Comparison of ENCODE assay signal across 18 cellular contexts in genomic region chr15:77475898-77476297, GRCh38. TPM values are rescaled to one million over a fixed set of nuclear protein-coding genes. Genes with fewer than 3 reads are reported as not detected.
DNase-seq lines count a peak whose midpoint lies in the region; TF ChIP-seq lines count a peak whose summit lies in the region.
"Had no signal": no experiment of that assay in that cellular context is flagged by ENCODE, and none has a peak within 500 bp of the region (broad histone marks: within the 10 kb centered on the region; RNA-seq: fewer than 3 reads in every experiment).

No MANE protein-coding gene starts in this region.

- H3K36me3 ChIP-seq in SJCRH30 (peaks cover 22% of the 10 kb centered on the region), colonic mucosa (no peaks in the 10 kb centered on the region)

- no peak overlapping the region for H3K27ac ChIP-seq in SJCRH30
- no peak overlapping the region for H3K27ac ChIP-seq in dorsolateral prefrontal cortex
- no peak overlapping the region for H3K27ac ChIP-seq in colonic mucosa
- H3K27ac ChIP-seq: hepatocyte, testis had no signal

- H3K4me1 Mint-ChIP-seq in nephron progenitor cell: peaks cover 9% of the 10 kb centered on the region

- no peak overlapping the region for H3K4me3 Mint-ChIP-seq in nephron progenitor cell
- H3K4me3 Mint-ChIP-seq: activated naive CD8-positive, alpha-beta T cell; activated T-cell treated with anti-CD3 and anti-CD28 coated beads, Interleukin-2, amount 50 U/mL, for 24 hours; HFFc6 had no signal

- H3K4me1 ChIP-seq in SJCRH30 (no peaks in the 10 kb centered on the region), colonic mucosa (no peaks in the 10 kb centered on the region)
- H3K4me1 ChIP-seq: testis had no signal

- H3K9me3 ChIP-seq in SJCRH30 (replicated peaks) (no peaks in the 10 kb centered on the region), colonic mucosa (no peaks in the 10 kb centered on the region)
- H3K9me3 ChIP-seq: testis had no signal

- TF ChIP-seq CTCF in nephron progenitor cell (IDR thresholded peaks at IDR 0.05): no peak
- no peak for TF ChIP-seq CTCF in dorsolateral prefrontal cortex (IDR thresholded peaks at IDR 0.05 in 54 of 56, conservative IDR thresholded peaks at IDR 0.05 in 2 of 56; ENCODE audit: low read depth in 1 of 56, partially characterized antibody in 56 of 56)
- no peak for TF ChIP-seq CTCF in foreskin fibroblast (IDR thresholded peaks at IDR 0.05; ENCODE audit: low read depth, low read length)
- TF ChIP-seq CTCF in colonic mucosa (IDR thresholded peaks at IDR 0.05): no peak

- H3K9ac ChIP-seq in colonic mucosa (ENCODE audit: low read depth in 2 of 2, low read length in 2 of 2): no peak overlapping the region

- no peaks in the 10 kb centered on the region for H3K27me3 ChIP-seq in SJCRH30
- H3K27me3 ChIP-seq in dorsolateral prefrontal cortex: no peaks in the 10 kb centered on the region
- no peaks in the 10 kb centered on the region for H3K27me3 ChIP-seq in colonic mucosa
- H3K27me3 ChIP-seq: hepatocyte, testis had no signal

- H3K4me3 ChIP-seq in SJCRH30 (no peak overlapping the region), dorsolateral prefrontal cortex (no peak overlapping the region), foreskin fibroblast (ENCODE audit: low read depth in 1 of 2, low read length in 2 of 2) (no peak overlapping the region), colonic mucosa (no peak overlapping the region)
- H3K4me3 ChIP-seq: hepatocyte, testis had no signal

- intact Hi-C loops in dorsolateral prefrontal cortex (cut with DNase I): no loop called here
- intact Hi-C loops in colonic mucosa (cut with DNase I): no loop called here

- H3K27me3 Mint-ChIP-seq in nephron progenitor cell (ENCODE audit: low read depth, poor library complexity): no peaks in the 10 kb centered on the region
- H3K27me3 Mint-ChIP-seq: activated naive CD8-positive, alpha-beta T cell; activated T-cell treated with anti-CD3 and anti-CD28 coated beads, Interleukin-2, amount 50 U/mL, for 24 hours had no signal

- H3K27ac Mint-ChIP-seq in nephron progenitor cell: no peak overlapping the region
- H3K27ac Mint-ChIP-seq: activated naive CD8-positive, alpha-beta T cell; activated T-cell treated with anti-CD3 and anti-CD28 coated beads, Interleukin-2, amount 50 U/mL, for 24 hours; HFFc6 had no signal

- H3K36me3 Mint-ChIP-seq in nephron progenitor cell (ENCODE audit: low read depth): peaks cover 59% of the 10 kb centered on the region

- H3K9me3 Mint-ChIP-seq in nephron progenitor cell: no peaks in the 10 kb centered on the region
- H3K9me3 Mint-ChIP-seq: activated T-cell treated with anti-CD3 and anti-CD28 coated beads, Interleukin-2, amount 50 U/mL, for 24 hours; HFFc6 had no signal

- DNase-seq in NCI-H2196 (lab: John Stamatoyannopoulos, UW; ENCODE audit: unreplicated experiment): peak; percentile 6
- DNase-seq in NCI-H2196 treated with DMSO at 0.1 percent for 48 hours (lab: John Stamatoyannopoulos, UW; ENCODE audit: unreplicated experiment): no peak
- peak; percentile 6 for DNase-seq in NCI-H2029 (lab: John Stamatoyannopoulos, UW)
- DNase-seq in SJCRH30: peak; percentile 34 to 56
- peak; percentile 13 for DNase-seq in nephron progenitor cell
- no peak for DNase-seq in dorsolateral prefrontal cortex
- DNase-seq in foreskin fibroblast: no peak
- DNase-seq in colonic mucosa: no peak
- DNase-seq: activated CD4-positive, alpha-beta T cell treated with anti-CD3 and anti-CD28 coated beads, Interleukin-2, amount 50 U/mL, for 4 hours; activated T-cell treated with anti-CD3 and anti-CD28 coated beads, Interleukin-2, amount 50 U/mL, for 24 hours; Calu3; HFFc6; NCI-H146; NK-92 treated with Interleukin-12 subunit alpha and Interleukin-12 subunit beta, amount 100 ng/mL, for 24 hours; retina; testis had no signal

RNA-seq across cellular contexts. Expression of gene HMG20A, which starts 55.2 kb away (rescaled TPM):
- total RNA-seq in SJCRH30 (2014; rRNA removed; shearing (Covaris generic)): 42.8 and 50.0 TPM in 2 replicates
- total RNA-seq in dorsolateral prefrontal cortex: 100 to 1,000 TPM in 6 of 120 experiments, 10 to 100 TPM in 114; 48.0 to 113 (median 78.9) TPM
- total RNA-seq in colonic mucosa: 10 to 100 TPM; 32.9 to 37.1 TPM

RNA-seq across cellular contexts. Expression of gene PEAK1, which starts 56.0 kb away (rescaled TPM):
- total RNA-seq in SJCRH30 (2014; rRNA removed; shearing (Covaris generic)): 16.1 and 16.3 TPM in 2 replicates
- total RNA-seq in dorsolateral prefrontal cortex (100 to 1,000 TPM in 24 of 120 experiments, 10 to 100 TPM in 96; 66.5 to 124 (median 92.9) TPM), colonic mucosa (10 to 100 TPM; 33.5 to 54.4 TPM)

Comparison
In these comparisons a context has a peak if more than half of its experiments do, and no peak if none do; other contexts are left out.
1. DNase-seq: peak in NCI-H2196 (single experiment), NCI-H2029 (single experiment), SJCRH30 (2 of 2) and nephron progenitor cell (single experiment); none in NCI-H2196 treated with DMSO at 0.1 percent for 48 hours (single experiment), dorsolateral prefrontal cortex (0 of 10), foreskin fibroblast (0 of 2) and colonic mucosa (single experiment).